14 cellular contexts compared by ENCODE assay signal in genomic region chr20:16672299-16672698, GRCh38. TPM values are rescaled to one million over a fixed set of nuclear protein-coding genes. Genes with fewer than 3 reads are reported as not detected.
DNase-seq lines count a peak whose midpoint lies in the region; ATAC-seq and TF ChIP-seq lines count a peak whose summit lies in the region.
"Had no signal": no experiment of that assay in that cellular context is flagged by ENCODE, and none has a peak within 500 bp of the region (broad histone marks: within the 10 kb centered on the region; RNA-seq: fewer than 3 reads in every experiment).

No MANE protein-coding gene starts in this region.

- H3K27ac ChIP-seq in suprapubic skin (no peak overlapping the region), adrenal gland (no peak overlapping the region)
- H3K27ac ChIP-seq: A549, HL-60 had no signal

- H3K27me3 ChIP-seq in BE2C, result no peaks in the 10 kb centered on the region
- no peaks in the 10 kb centered on the region for H3K27me3 ChIP-seq in suprapubic skin
- no peaks in the 10 kb centered on the region for H3K27me3 ChIP-seq in adrenal gland

- H3K4me1 ChIP-seq in BE2C (peaks cover 13% of the 10 kb centered on the region), suprapubic skin (no peaks in the 10 kb centered on the region), adrenal gland (replicated peaks in 1 of 2) (no peaks in the 10 kb centered on the region)
- H3K4me1 ChIP-seq: A549 had no signal

- WGBS in suprapubic skin, result 78% methylated on average over 4 of the region's 4 CpGs
- 64 to 83% (median 66%) methylated on average over 4 of the region's 4 CpGs for WGBS in adrenal gland, 4 donors

- TF ChIP-seq CTCF in BE2C (IDR thresholded peaks at IDR 0.05; ENCODE audit: low read depth, low read length) (no peak), glutamatergic neuron (IDR thresholded peaks at IDR 0.05; ENCODE audit: partially characterized antibody, unreplicated experiment) (no peak), suprapubic skin (IDR thresholded peaks at IDR 0.05) (no peak), adrenal gland (IDR thresholded peaks at IDR 0.05) (no peak)

- H3K27ac Mint-ChIP-seq in glutamatergic neuron (ENCODE audit: unreplicated experiment), result peak overlapping the region; percentile 78
- H3K27ac Mint-ChIP-seq: CD14-positive monocyte; CD8-positive, alpha-beta T cell had no signal

- TF ChIP-seq EP300 in suprapubic skin (IDR thresholded peaks at IDR 0.05), result no peak

- no peak overlapping the region for H3K4me3 Mint-ChIP-seq in glutamatergic neuron (ENCODE audit: unreplicated experiment)
- H3K4me3 Mint-ChIP-seq: CD14-positive monocyte; CD8-positive, alpha-beta T cell had no signal

- H3K9me3 ChIP-seq in BE2C (no peaks in the 10 kb centered on the region; the same call in none of the 2 replicates), suprapubic skin (no peaks in the 10 kb centered on the region), adrenal gland (replicated peaks in 1 of 3) (no peaks in the 10 kb centered on the region)

- H3K36me3 Mint-ChIP-seq in glutamatergic neuron (ENCODE audit: unreplicated experiment), result peaks cover 3% of the 10 kb centered on the region
- H3K36me3 Mint-ChIP-seq: CD14-positive monocyte; CD8-positive, alpha-beta T cell had no signal

- DNase-seq in BE2C (peak; percentile 12), DMS 273 (lab: John Stamatoyannopoulos, UW; ENCODE audit: unreplicated experiment) (peak; percentile 85), NCI-H524 treated with DMSO at 0.1 percent for 48 hours (lab: John Stamatoyannopoulos, UW) (peak; percentile 33), glutamatergic neuron (no peak), suprapubic skin (ENCODE audit: low spot score in 2 of 2) (no peak), adrenal gland (no peak)
- DNase-seq: CD8-positive, alpha-beta T cell; COR-L47; DMS53; GF-D8 had no signal

- ATAC-seq in GM19463 (IDR thresholded peaks at IDR 0.05; ENCODE audit: unreplicated experiment), result no peak
- ATAC-seq: A549; CD8-positive, alpha-beta T cell had no signal

- peaks cover 5% of the 10 kb centered on the region for H3K9me3 Mint-ChIP-seq in glutamatergic neuron (ENCODE audit: unreplicated experiment)

- intact Hi-C loops in adrenal gland (cut with DNase I), result no loop called here

- H3K36me3 ChIP-seq in BE2C (no peaks in the 10 kb centered on the region), suprapubic skin (no peaks in the 10 kb centered on the region), adrenal gland (replicated peaks in 1 of 2) (no peaks in the 10 kb centered on the region)

- H3K4me1 Mint-ChIP-seq in glutamatergic neuron (ENCODE audit: low read depth, unreplicated experiment), result peaks cover 16% of the 10 kb centered on the region
- H3K4me1 Mint-ChIP-seq: CD14-positive monocyte had no signal

- peaks cover 2% of the 10 kb centered on the region for H3K27me3 Mint-ChIP-seq in glutamatergic neuron (ENCODE audit: unreplicated experiment)

- TF ChIP-seq POLR2A in suprapubic skin (IDR thresholded peaks at IDR 0.05) (no peak), adrenal gland (IDR thresholded peaks at IDR 0.05) (no peak)

- H3K4me3 ChIP-seq in BE2C (ENCODE audit: low read depth, low read length) (no peak overlapping the region), suprapubic skin (no peak overlapping the region), adrenal gland (no peak overlapping the region)
- H3K4me3 ChIP-seq: A549 had no signal

RNA-seq across cellular contexts. Expression of gene SNRPB2, which starts 57.5 kb away (rescaled TPM):
- polyA plus RNA-seq in BE2C (2012; ENCODE audit: insufficient read depth, insufficient read length, low read depth), result 144 TPM
- total RNA-seq in glutamatergic neuron (ENCODE audit: unreplicated experiment) (81.3 TPM), suprapubic skin (10 to 100 TPM; 14.1 to 26.9 (median 17.8) TPM), adrenal gland (10 to 100 TPM; 20.5 to 75.1 (median 39.9) TPM)
- polyA plus RNA-seq in adrenal gland, result 10 to 100 TPM; 33.4 to 94.9 (median 43.5) TPM

Comparison
In these comparisons a context has a peak if more than half of its experiments do, and no peak if none do; other contexts are left out.
1. DNase-seq: peak in BE2C (single experiment), DMS 273 (single experiment) and NCI-H524 treated with DMSO at 0.1 percent for 48 hours (single experiment); none in glutamatergic neuron (single experiment), suprapubic skin (0 of 2) and adrenal gland (0 of 7).